ENCODE assay signal across 1 cellular context in the genomic region with DNA sequence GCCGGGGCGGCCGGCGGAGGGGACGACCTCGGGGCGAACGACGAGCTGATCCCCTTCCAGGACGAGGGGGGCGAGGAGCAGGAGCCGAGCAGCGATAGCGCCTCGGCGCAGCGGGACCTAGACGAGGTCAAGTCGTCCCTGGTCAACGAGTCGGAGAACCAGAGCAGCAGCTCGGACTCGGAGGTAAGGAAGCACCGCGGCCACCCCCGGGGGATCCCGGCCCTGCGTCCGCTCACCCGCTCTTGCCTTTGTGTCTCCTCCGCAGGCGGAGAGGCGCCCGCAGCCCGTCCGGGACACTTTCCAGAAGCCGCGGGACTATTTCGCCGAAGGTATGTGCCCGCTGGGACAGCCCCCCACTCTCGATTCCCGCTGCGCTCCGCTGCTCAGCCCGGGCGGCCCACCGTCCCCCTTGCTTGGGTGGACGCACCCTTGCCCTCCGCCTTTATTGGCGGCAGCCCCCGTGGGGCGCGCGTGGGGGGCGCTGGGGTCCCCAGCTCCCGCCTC.
TF ChIP-seq lines count a peak whose summit lies in the region.

No MANE protein-coding gene starts in this region.

TF ChIP-seq in HCT116, 20 proteins besides CTCF, POLR2A, EP300 and RAD21:
- TF ChIP-seq FOSL1 (IDR thresholded peaks at IDR 0.05; ENCODE audit: low read depth) (no peak), CBX3 (IDR thresholded peaks at IDR 0.05; ENCODE audit: low read depth) (no peak), ELF1 (IDR thresholded peaks at IDR 0.05; ENCODE audit: borderline replicate concordance, low read depth) (no peak), EGR1 (IDR thresholded peaks at IDR 0.05; ENCODE audit: low read depth) (no peak), EZH2 (IDR thresholded peaks at IDR 0.05) (no peak), ZNF274 (IDR thresholded peaks at IDR 0.05; ENCODE audit: low read depth, low read length) (no peak), SRF (IDR thresholded peaks at IDR 0.05; ENCODE audit: low read depth) (no peak), ZFX (IDR thresholded peaks at IDR 0.05) (no peak)
- TF ChIP-seq, protein P1, sequence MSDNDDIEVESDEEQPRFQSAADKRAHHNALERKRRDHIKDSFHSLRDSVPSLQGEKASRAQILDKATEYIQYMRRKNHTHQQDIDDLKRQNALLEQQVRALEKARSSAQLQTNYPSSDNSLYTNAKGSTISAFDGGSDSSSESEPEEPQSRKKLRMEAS (IDR thresholded peaks at IDR 0.05) = no peak
